In the genomic region with DNA sequence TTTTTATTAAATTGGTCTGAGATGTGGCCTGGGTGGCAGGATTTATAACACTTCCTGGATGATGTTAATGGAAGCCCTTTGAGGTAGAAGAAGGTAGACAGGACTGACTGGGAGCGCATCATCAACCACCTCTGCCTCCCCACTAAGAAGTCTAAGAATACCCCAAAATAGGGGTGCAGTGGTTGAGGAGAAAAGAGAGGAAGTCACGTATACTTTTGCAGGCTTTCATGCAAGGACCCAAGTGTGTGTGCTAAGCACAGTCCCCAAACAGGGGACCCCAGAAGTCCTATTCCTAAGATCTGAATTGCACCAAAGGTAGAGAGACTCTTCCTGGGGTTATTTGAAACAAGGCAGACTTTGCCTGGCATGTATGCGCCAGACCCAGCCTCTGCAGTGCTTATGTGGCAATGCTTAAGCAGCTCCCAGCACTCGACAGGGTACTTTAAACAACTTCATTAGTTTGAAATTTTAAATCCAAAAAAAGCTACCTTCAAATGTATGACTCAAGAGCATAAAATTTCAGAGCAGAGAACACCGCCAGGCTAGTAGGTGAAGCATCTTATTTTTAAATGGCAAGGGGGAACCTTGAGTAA, we compare ENCODE assay signal across 21 cellular contexts. TPM values are rescaled to one million over a fixed set of nuclear protein-coding genes. Genes with fewer than 3 reads are reported as not detected.
DNase-seq lines count a peak whose midpoint lies in the region; ATAC-seq and TF ChIP-seq lines count a peak whose summit lies in the region.
"Had no signal": no experiment of that assay in that cellular context is flagged by ENCODE, and none has a peak within 500 bp of the region (broad histone marks: within the 10 kb centered on the region; RNA-seq: fewer than 3 reads in every experiment).

No MANE protein-coding gene starts in this region.

- no peaks in the 10 kb centered on the region for H3K9me3 ChIP-seq in CD4-positive, CD25-positive, alpha-beta regulatory T cell (ENCODE audit: control insufficient read depth in 2 of 2, low read length in 2 of 2)
- H3K9me3 ChIP-seq in OCI-LY1 (ENCODE audit: low read length) (no peaks in the 10 kb centered on the region), left lung (no peaks in the 10 kb centered on the region), breast epithelium (no peaks in the 10 kb centered on the region)

- H3K9me2 ChIP-seq in OCI-LY1 (ENCODE audit: low read depth, low read length): no peaks in the 10 kb centered on the region

- no peaks in the 10 kb centered on the region for H3K27me3 Mint-ChIP-seq in CD4-positive, CD25-positive, alpha-beta regulatory T cell
- H3K27me3 Mint-ChIP-seq in stimulated activated naive B cell treated with anti-CD40 and anti-IgM and Interleukin-4, amounts not matched to agents 10 μg/mL and 1 μg/mL and 100 μg/mL, for 72 hours: no peaks in the 10 kb centered on the region
- H3K27me3 Mint-ChIP-seq: activated CD4-positive, alpha-beta memory T cell treated with anti-CD3 and anti-CD28 coated beads, Interleukin-2, amount 10 ng/mL, durations not matched to agents 7 days and 5 days; activated naive CD8-positive, alpha-beta T cell treated with anti-CD3 and anti-CD28 coated beads for 36 hours; CD4-positive, alpha-beta memory T cell had no signal

- H3K4me1 ChIP-seq in CD4-positive, CD25-positive, alpha-beta regulatory T cell (ENCODE audit: control insufficient read depth, insufficient read depth, low read length, poor library complexity, severe bottlenecking): peaks cover 42% of the 10 kb centered on the region
- H3K4me1 ChIP-seq in OCI-LY1 (ENCODE audit: insufficient read depth, low read length, severe bottlenecking) (peaks cover 98% of the 10 kb centered on the region), left lung (peaks cover 0 to 8% of the 10 kb centered on the region in 2 donors), breast epithelium (no peaks in the 10 kb centered on the region)

- H2AFZ ChIP-seq in OCI-LY1 (ENCODE audit: low read length): no peak overlapping the region

- peaks cover 98% of the 10 kb centered on the region for H3K79me2 ChIP-seq in OCI-LY1 (ENCODE audit: insufficient read depth, low read length)

- TF ChIP-seq POLR2A in breast epithelium (IDR thresholded peaks at IDR 0.05): no peak

- no peaks in the 10 kb centered on the region for H3K27me3 ChIP-seq in CD4-positive, CD25-positive, alpha-beta regulatory T cell (ENCODE audit: control insufficient read depth, insufficient read depth, low read length)
- H3K27me3 ChIP-seq in OCI-LY1 (ENCODE audit: insufficient read depth, low read length) (no peaks in the 10 kb centered on the region), left lung (no peaks in the 10 kb centered on the region), breast epithelium (no peaks in the 10 kb centered on the region)

- peaks cover 40% of the 10 kb centered on the region for H3K36me3 Mint-ChIP-seq in CD4-positive, CD25-positive, alpha-beta regulatory T cell
- peaks cover 47 to 52% of the 10 kb centered on the region in 2 donors for H3K36me3 Mint-ChIP-seq in stimulated activated naive B cell treated with anti-CD40 and anti-IgM and Interleukin-4, amounts not matched to agents 10 μg/mL and 1 μg/mL and 100 μg/mL, for 72 hours

- H3K4me2 ChIP-seq in OCI-LY1 (ENCODE audit: low read length): peak overlapping the region; percentile 56
- H3K4me2 ChIP-seq: KMS-11 had no signal

- no peaks in the 10 kb centered on the region for H4K20me1 ChIP-seq in OCI-LY1 (ENCODE audit: insufficient read depth, low read length)

- no peak for DNase-seq in CD4-positive, CD25-positive, alpha-beta regulatory T cell
- DNase-seq in left lung (no peak), SW480 (ENCODE audit: low spot score) (no peak), EL (no peak), breast epithelium (ENCODE audit: low spot score in 2 of 2) (no peak)
- no peak for DNase-seq in stimulated activated naive B cell treated with anti-CD40 and anti-IgM and Interleukin-4, amounts not matched to agents 10 μg/mL and 1 μg/mL and 100 μg/mL, for 72 hours
- DNase-seq: activated CD4-positive, alpha-beta memory T cell treated with anti-CD3 and anti-CD28 coated beads, Interleukin-2, amount 10 ng/mL, durations not matched to agents 7 days and 5 days; activated naive CD8-positive, alpha-beta T cell treated with anti-CD3 and anti-CD28 coated beads for 36 hours; CD4-positive, alpha-beta memory T cell; NCI-H187 treated with DMSO at 0.1 percent for 48 hours; NCI-H748 treated with DMSO at 0.1 percent for 48 hours; posterior cingulate gyrus; SHP77; stimulated activated CD4-positive, alpha-beta T cell treated with anti-CD3 and anti-CD28 coated beads, Interleukin-1b, Interleukin-23, amount 100 ng/mL, for 48 hours; stimulated activated naive CD8-positive, alpha-beta T cell treated with anti-CD3 and anti-CD28 coated beads, Interleukin-15, Interleukin-2, amounts not matched to agents 100 U/mL and 50 U/mL, for 24 hours; WERI-Rb-1 had no signal

- no peak for ATAC-seq in CD4-positive, CD25-positive, alpha-beta regulatory T cell (ENCODE audit: low read depth in 2 of 2)
- peak; percentile 88 for ATAC-seq in left lung
- ATAC-seq in stimulated activated naive B cell treated with anti-CD40 and anti-IgM and Interleukin-4, amounts not matched to agents 10 μg/mL and 1 μg/mL and 100 μg/mL, for 72 hours (replicated peaks): no peak
- ATAC-seq: stimulated activated naive CD8-positive, alpha-beta T cell treated with anti-CD3 and anti-CD28 coated beads, Interleukin-15, Interleukin-2, amounts not matched to agents 100 U/mL and 50 U/mL, for 24 hours had no signal

- H3K9ac ChIP-seq in OCI-LY1 (ENCODE audit: low read length): peak overlapping the region; percentile 23; the same call in 1 of the 2 replicates
- H3K9ac ChIP-seq: KMS-11 had no signal

- H3K36me3 ChIP-seq in CD4-positive, CD25-positive, alpha-beta regulatory T cell (ENCODE audit: control insufficient read depth, insufficient read depth, low read length): peaks cover 22% of the 10 kb centered on the region
- H3K36me3 ChIP-seq in OCI-LY1 (ENCODE audit: insufficient read depth, low read length) (peaks cover 95% of the 10 kb centered on the region), left lung (no peaks in the 10 kb centered on the region), breast epithelium (no peaks in the 10 kb centered on the region)

- no peak overlapping the region for H3K4me3 ChIP-seq in CD4-positive, CD25-positive, alpha-beta regulatory T cell (ENCODE audit: low read depth, low read length)
- H3K4me3 ChIP-seq in OCI-LY1 (ENCODE audit: low read depth, low read length, poor library complexity, severe bottlenecking) (peak overlapping the region; percentile 47), left lung (no peak overlapping the region), breast epithelium (no peak overlapping the region)

- H3K27ac ChIP-seq in CD4-positive, CD25-positive, alpha-beta regulatory T cell (ENCODE audit: insufficient read depth, low read length, poor library complexity, severe bottlenecking): no peak overlapping the region
- H3K27ac ChIP-seq in OCI-LY1 (ENCODE audit: low read depth, low read length, poor library complexity, severe bottlenecking) (peak overlapping the region; percentile 80), left lung (no peak overlapping the region), breast epithelium (no peak overlapping the region)
- H3K27ac ChIP-seq: KMS-11, WERI-Rb-1 had no signal

- H3K9me3 Mint-ChIP-seq in CD4-positive, CD25-positive, alpha-beta regulatory T cell: no peaks in the 10 kb centered on the region
- peaks cover 4 to 5% of the 10 kb centered on the region in 2 donors for H3K9me3 Mint-ChIP-seq in stimulated activated naive B cell treated with anti-CD40 and anti-IgM and Interleukin-4, amounts not matched to agents 10 μg/mL and 1 μg/mL and 100 μg/mL, for 72 hours
- H3K9me3 Mint-ChIP-seq: activated CD4-positive, alpha-beta memory T cell treated with anti-CD3 and anti-CD28 coated beads, Interleukin-2, amount 10 ng/mL, durations not matched to agents 7 days and 5 days; brain; nephron; T-helper 1 cell treated with Interleukin-12 subunit alpha and Interleukin-12 subunit beta and Interleukin-4 antibody, amounts not matched to agents 30 μg/mL and 1 μg/mL, for 36 hours had no signal

- H3K4me3 Mint-ChIP-seq in CD4-positive, CD25-positive, alpha-beta regulatory T cell: peak overlapping the region in 2 of 4 donors; percentile 9 to 39
- H3K4me3 Mint-ChIP-seq in stimulated activated naive B cell treated with anti-CD40 and anti-IgM and Interleukin-4, amounts not matched to agents 10 μg/mL and 1 μg/mL and 100 μg/mL, for 72 hours: peak overlapping the region; percentile 71
- H3K4me3 Mint-ChIP-seq: activated CD4-positive, alpha-beta memory T cell treated with anti-CD3 and anti-CD28 coated beads, Interleukin-2, amount 10 ng/mL, durations not matched to agents 7 days and 5 days; activated naive CD8-positive, alpha-beta T cell treated with anti-CD3 and anti-CD28 coated beads for 36 hours; brain; nephron; T-helper 1 cell treated with Interleukin-12 subunit alpha and Interleukin-12 subunit beta and Interleukin-4 antibody, amounts not matched to agents 30 μg/mL and 1 μg/mL, for 36 hours had no signal

- TF ChIP-seq CTCF in OCI-LY1 (IDR thresholded peaks at IDR 0.05; ENCODE audit: low read length) (no peak), left lung (IDR thresholded peaks at IDR 0.05) (no peak), breast epithelium (IDR thresholded peaks at IDR 0.05) (no peak)

- H3F3A ChIP-seq in OCI-LY1 (ENCODE audit: insufficient read depth, low read length): no peaks in the 10 kb centered on the region

- H3K27ac Mint-ChIP-seq in CD4-positive, CD25-positive, alpha-beta regulatory T cell: peak overlapping the region in 2 of 3 donors; percentile 35 to 48
- peak overlapping the region; percentile 77 for H3K27ac Mint-ChIP-seq in stimulated activated naive B cell treated with anti-CD40 and anti-IgM and Interleukin-4, amounts not matched to agents 10 μg/mL and 1 μg/mL and 100 μg/mL, for 72 hours
- H3K27ac Mint-ChIP-seq: activated CD4-positive, alpha-beta memory T cell treated with anti-CD3 and anti-CD28 coated beads, Interleukin-2, amount 10 ng/mL, durations not matched to agents 7 days and 5 days; activated naive CD8-positive, alpha-beta T cell treated with anti-CD3 and anti-CD28 coated beads for 36 hours; T-helper 1 cell treated with Interleukin-12 subunit alpha and Interleukin-12 subunit beta and Interleukin-4 antibody, amounts not matched to agents 30 μg/mL and 1 μg/mL, for 36 hours had no signal

- H3K4me1 Mint-ChIP-seq in CD4-positive, CD25-positive, alpha-beta regulatory T cell: peaks cover 27 to 66% (median 43%) of the 10 kb centered on the region in 4 donors
- H3K4me1 Mint-ChIP-seq in stimulated activated naive B cell treated with anti-CD40 and anti-IgM and Interleukin-4, amounts not matched to agents 10 μg/mL and 1 μg/mL and 100 μg/mL, for 72 hours: peaks cover 28 to 38% of the 10 kb centered on the region in 2 donors

- intact Hi-C loops in left lung (cut with DNase I): no loop called here
- intact Hi-C loops in breast epithelium (cut with DNase I; ENCODE audit: low total_unique reads): no loop called here

RNA-seq across cellular contexts. Expression of gene BCL2, which starts 35.3 kb away (rescaled TPM):
- total RNA-seq in CD4-positive, CD25-positive, alpha-beta regulatory T cell: 125 TPM
- polyA plus RNA-seq in CD4-positive, CD25-positive, alpha-beta regulatory T cell: 10 to 100 TPM; 19.1 to 39.0 (median 29.5) TPM
- total RNA-seq in left lung: 1 to 10 TPM; 6.3 to 8.7 TPM
- total RNA-seq in breast epithelium: 10 to 100 TPM; 41.3 to 82.5 (median 43.6) TPM

Comparison
In these comparisons a context has a peak if more than half of its experiments do, and no peak if none do; other contexts are left out.
1. RNA of gene BCL2, which starts 35.3 kb away (total RNA-seq): 125 TPM in CD4-positive, CD25-positive, alpha-beta regulatory T cell (single experiment) and 41.3 to 82.5 TPM in breast epithelium; 6.3 to 8.7 TPM in left lung; every median in the first group is over 4 times any median in the second.